1 cellular context compared by ENCODE assay signal in genomic region chr4:25376754-25377571, GRCh38.
TF ChIP-seq lines count a peak whose summit lies in the region.

Gene ANAPC4 (plus strand): TSS chr4:25377263. CDS start chr4:25377428, 165 bp downstream.

TF ChIP-seq in HepG2, 621 proteins besides CTCF, POLR2A, EP300 and RAD21 (continued from another document):
- no peak for TF ChIP-seq GZF1 (CRISPR knock-in tag; IDR thresholded peaks at IDR 0.05)
- no peak for TF ChIP-seq ELF4 (CRISPR knock-in tag; IDR thresholded peaks at IDR 0.05; ENCODE audit: borderline replicate concordance)
- TF ChIP-seq ZHX2 (IDR thresholded peaks at IDR 0.05; ENCODE audit: low read depth), result no peak
- no peak for TF ChIP-seq ZHX2 (CRISPR knock-in tag; IDR thresholded peaks at IDR 0.05; ENCODE audit: borderline replicate concordance)
- no peak for TF ChIP-seq ZNF589 (CRISPR knock-in tag; conservative IDR thresholded peaks at IDR 0.05)
